ENCODE assay signal across 2 cellular contexts in the genomic region with DNA sequence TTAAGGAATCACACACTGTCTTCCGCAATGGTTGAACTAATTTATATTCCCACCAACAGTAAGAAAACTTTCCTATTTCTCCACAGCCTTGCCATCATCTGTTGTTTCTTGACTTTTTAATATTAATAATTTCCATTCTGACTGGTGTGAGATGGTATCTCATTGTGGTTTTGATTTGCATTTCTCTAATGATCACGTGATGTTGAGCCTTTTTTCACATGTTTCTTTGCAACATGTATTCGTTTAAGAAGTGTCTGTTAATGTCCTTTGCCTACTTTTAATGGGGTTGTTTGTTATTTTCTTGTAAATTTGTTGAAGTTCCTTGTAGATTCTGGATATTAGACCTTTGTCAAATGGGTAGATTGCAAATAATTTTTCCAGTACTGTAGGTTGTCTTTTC.
TF ChIP-seq lines count a peak whose summit lies in the region.

No MANE protein-coding gene starts in this region.

TF ChIP-seq in K562, 482 proteins besides CTCF, POLR2A, EP300 and RAD21:
- TF ChIP-seq, protein P1, sequence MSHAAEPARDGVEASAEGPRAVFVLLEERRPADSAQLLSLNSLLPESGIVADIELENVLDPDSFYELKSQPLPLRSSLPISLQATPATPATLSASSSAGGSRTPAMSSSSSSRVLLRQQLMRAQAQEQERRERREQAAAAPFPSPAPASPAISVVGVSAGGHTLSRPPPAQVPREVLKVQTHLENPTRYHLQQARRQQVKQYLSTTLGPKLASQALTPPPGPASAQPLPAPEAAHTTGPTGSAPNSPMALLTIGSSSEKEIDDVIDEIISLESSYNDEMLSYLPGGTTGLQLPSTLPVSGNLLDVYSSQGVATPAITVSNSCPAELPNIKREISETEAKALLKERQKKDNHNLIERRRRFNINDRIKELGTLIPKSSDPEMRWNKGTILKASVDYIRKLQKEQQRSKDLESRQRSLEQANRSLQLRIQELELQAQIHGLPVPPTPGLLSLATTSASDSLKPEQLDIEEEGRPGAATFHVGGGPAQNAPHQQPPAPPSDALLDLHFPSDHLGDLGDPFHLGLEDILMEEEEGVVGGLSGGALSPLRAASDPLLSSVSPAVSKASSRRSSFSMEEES (CRISPR knock-in tag; IDR thresholded peaks at IDR 0.05), result peak; percentile 41; the same call in 1 of the 2 replicates

TF ChIP-seq in HepG2, 621 proteins besides CTCF, POLR2A, EP300 and RAD21 (continued from another document):
- TF ChIP-seq TRIM22 (IDR thresholded peaks at IDR 0.05), result peak; percentile 59; the same call in 1 of the 2 replicates
